In the genomic region with DNA sequence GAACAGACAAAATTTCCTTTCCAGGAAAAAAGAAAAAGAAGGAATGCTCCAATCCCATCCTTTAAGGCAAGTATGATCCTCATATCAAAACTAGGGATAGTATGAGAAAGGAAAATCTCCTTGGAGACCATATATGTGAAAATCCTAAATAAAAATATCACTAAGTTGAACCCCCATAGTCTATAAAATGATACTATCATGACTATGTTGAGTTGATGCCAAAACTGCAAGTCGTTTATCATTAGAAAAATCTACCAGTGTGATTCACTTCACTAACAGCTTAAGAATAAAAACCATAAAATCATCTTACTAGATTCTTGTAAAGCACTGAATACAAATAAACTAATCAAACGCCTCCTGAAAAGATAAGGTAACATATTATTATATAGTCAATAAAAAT, we compare ENCODE assay signal across 1 cellular context.
TF ChIP-seq lines count a peak whose summit lies in the region.

No MANE protein-coding gene starts in this region.

TF ChIP-seq in GM23338, 12 proteins besides CTCF, POLR2A, EP300 and RAD21 (continued from another document):
- TF ChIP-seq, protein P1, sequence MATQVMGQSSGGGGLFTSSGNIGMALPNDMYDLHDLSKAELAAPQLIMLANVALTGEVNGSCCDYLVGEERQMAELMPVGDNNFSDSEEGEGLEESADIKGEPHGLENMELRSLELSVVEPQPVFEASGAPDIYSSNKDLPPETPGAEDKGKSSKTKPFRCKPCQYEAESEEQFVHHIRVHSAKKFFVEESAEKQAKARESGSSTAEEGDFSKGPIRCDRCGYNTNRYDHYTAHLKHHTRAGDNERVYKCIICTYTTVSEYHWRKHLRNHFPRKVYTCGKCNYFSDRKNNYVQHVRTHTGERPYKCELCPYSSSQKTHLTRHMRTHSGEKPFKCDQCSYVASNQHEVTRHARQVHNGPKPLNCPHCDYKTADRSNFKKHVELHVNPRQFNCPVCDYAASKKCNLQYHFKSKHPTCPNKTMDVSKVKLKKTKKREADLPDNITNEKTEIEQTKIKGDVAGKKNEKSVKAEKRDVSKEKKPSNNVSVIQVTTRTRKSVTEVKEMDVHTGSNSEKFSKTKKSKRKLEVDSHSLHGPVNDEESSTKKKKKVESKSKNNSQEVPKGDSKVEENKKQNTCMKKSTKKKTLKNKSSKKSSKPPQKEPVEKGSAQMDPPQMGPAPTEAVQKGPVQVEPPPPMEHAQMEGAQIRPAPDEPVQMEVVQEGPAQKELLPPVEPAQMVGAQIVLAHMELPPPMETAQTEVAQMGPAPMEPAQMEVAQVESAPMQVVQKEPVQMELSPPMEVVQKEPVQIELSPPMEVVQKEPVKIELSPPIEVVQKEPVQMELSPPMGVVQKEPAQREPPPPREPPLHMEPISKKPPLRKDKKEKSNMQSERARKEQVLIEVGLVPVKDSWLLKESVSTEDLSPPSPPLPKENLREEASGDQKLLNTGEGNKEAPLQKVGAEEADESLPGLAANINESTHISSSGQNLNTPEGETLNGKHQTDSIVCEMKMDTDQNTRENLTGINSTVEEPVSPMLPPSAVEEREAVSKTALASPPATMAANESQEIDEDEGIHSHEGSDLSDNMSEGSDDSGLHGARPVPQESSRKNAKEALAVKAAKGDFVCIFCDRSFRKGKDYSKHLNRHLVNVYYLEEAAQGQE (IDR thresholded peaks at IDR 0.05; ENCODE audit: unreplicated experiment) = no peak
